Comparison of ENCODE assay signal across 9 cellular contexts in genomic region chr6:39003072-39003471, GRCh38. TPM values are rescaled to one million over a fixed set of nuclear protein-coding genes. Genes with fewer than 3 reads are reported as not detected.
DNase-seq lines count a peak whose midpoint lies in the region; ATAC-seq and TF ChIP-seq lines count a peak whose summit lies in the region.
"Had no signal": no experiment of that assay in that cellular context is flagged by ENCODE, and none has a peak within 500 bp of the region (broad histone marks: within the 10 kb centered on the region; RNA-seq: fewer than 3 reads in every experiment).

No MANE protein-coding gene starts in this region.

- no peak overlapping the region for H3K4me3 ChIP-seq in AG09309 (ENCODE audit: control insufficient read depth, low read depth, low read length)
- H3K4me3 ChIP-seq in DND-41 (ENCODE audit: low read depth in 1 of 2, low read length in 2 of 2) = no peak overlapping the region

- no peak overlapping the region for H3K9ac ChIP-seq in DND-41 (ENCODE audit: low read depth, low read length)

- no peaks in the 10 kb centered on the region for H3K9me3 Mint-ChIP-seq in endothelial cell (ENCODE audit: unreplicated experiment)

- H3K27me3 ChIP-seq in DND-41 (ENCODE audit: insufficient read depth, low read length, poor library complexity) = peaks cover 17% of the 10 kb centered on the region

- H3K79me2 ChIP-seq in DND-41 (ENCODE audit: insufficient read depth, low read length) = no peaks in the 10 kb centered on the region

- H3K36me3 Mint-ChIP-seq in endothelial cell (ENCODE audit: low read depth, unreplicated experiment) = no peaks in the 10 kb centered on the region

- no peak for DNase-seq in AG09309 (ENCODE audit: low read depth)
- DNase-seq in DND-41 = no peak
- DNase-seq in NCI-H69 (lab: John Stamatoyannopoulos, UW) = peak; percentile 24
- peak; percentile 69 for DNase-seq in endothelial cell (ENCODE audit: low spot score)
- DNase-seq in putamen (ENCODE audit: low spot score) = no peak
- no peak for DNase-seq in hypothalamus (lab: John Stamatoyannopoulos, UW)
- DNase-seq in left colon = no peak

- TF ChIP-seq CTCF in AG09309 (IDR thresholded peaks at IDR 0.05; ENCODE audit: control insufficient read depth, insufficient read depth, low read depth, low read length, missing control alignments) (peak; percentile 7), DND-41 (IDR thresholded peaks at IDR 0.05; ENCODE audit: borderline replicate concordance, extremely low read depth, low read length, poor library complexity, severe bottlenecking) (peak; percentile 37), endothelial cell (IDR thresholded peaks at IDR 0.05; ENCODE audit: unreplicated experiment) (peak; percentile 50)

- H3K27ac ChIP-seq in DND-41 (ENCODE audit: low read length) = no peak overlapping the region

- H2AFZ ChIP-seq in DND-41 (ENCODE audit: low read depth, low read length) = no peak overlapping the region

- H3K27me3 Mint-ChIP-seq in endothelial cell (ENCODE audit: unreplicated experiment) = no peaks in the 10 kb centered on the region

- no peaks in the 10 kb centered on the region for H3K9me3 ChIP-seq in DND-41 (ENCODE audit: insufficient read depth, low read length, severe bottlenecking)

- H3K27ac Mint-ChIP-seq in endothelial cell (ENCODE audit: unreplicated experiment) = no peak overlapping the region

- no peaks in the 10 kb centered on the region for H3K4me1 ChIP-seq in DND-41 (ENCODE audit: insufficient read depth, low read length)

- H3K4me1 Mint-ChIP-seq in endothelial cell (ENCODE audit: unreplicated experiment) = peaks cover 6% of the 10 kb centered on the region

- H4K20me1 ChIP-seq in DND-41 (ENCODE audit: insufficient read depth, low read length) = no peaks in the 10 kb centered on the region

- no peaks in the 10 kb centered on the region for H3K36me3 ChIP-seq in DND-41 (ENCODE audit: insufficient read depth, low read length)

- H3K4me3 Mint-ChIP-seq in endothelial cell (ENCODE audit: unreplicated experiment) = no peak overlapping the region

- intact Hi-C loops in left colon (cut with DNase I, micrococcal nuclease) = no loop called here

- no peak overlapping the region for H3K4me2 ChIP-seq in DND-41 (ENCODE audit: insufficient read depth, low read length)

- ATAC-seq in DND-41 (ENCODE audit: insufficient read depth, low read depth) = no peak
- ATAC-seq in left colon = no peak
- ATAC-seq in esophagus mucosa = no peak

RNA-seq across cellular contexts. Expression of gene GLP1R, which starts 45.5 kb away (rescaled TPM):
- 42.5 TPM for total RNA-seq in endothelial cell (ENCODE audit: unreplicated experiment)
- not detected for total RNA-seq in left colon
- total RNA-seq in esophagus mucosa = 0.08 TPM
- total RNA-seq: astrocyte had no signal

Comparison
In these comparisons a context has a peak if more than half of its experiments do, and no peak if none do; other contexts are left out.
1. DNase-seq: peak in NCI-H69 (single experiment) and endothelial cell (single experiment); none in AG09309 (single experiment), DND-41 (single experiment), putamen (single experiment), hypothalamus (0 of 51) and left colon (0 of 2).
2. RNA of gene GLP1R, which starts 45.5 kb away (total RNA-seq): 42.5 TPM in endothelial cell (single experiment); 0.08 TPM in esophagus mucosa (single experiment) and not detected in left colon; every median in the first group is over 10 times any median in the second.
3. Peak in every context shown above with its lines, with median percentiles within 50 percentile points of each other: CTCF ChIP-seq.